Comparison of ENCODE assay signal across 8 cellular contexts in the genomic region with DNA sequence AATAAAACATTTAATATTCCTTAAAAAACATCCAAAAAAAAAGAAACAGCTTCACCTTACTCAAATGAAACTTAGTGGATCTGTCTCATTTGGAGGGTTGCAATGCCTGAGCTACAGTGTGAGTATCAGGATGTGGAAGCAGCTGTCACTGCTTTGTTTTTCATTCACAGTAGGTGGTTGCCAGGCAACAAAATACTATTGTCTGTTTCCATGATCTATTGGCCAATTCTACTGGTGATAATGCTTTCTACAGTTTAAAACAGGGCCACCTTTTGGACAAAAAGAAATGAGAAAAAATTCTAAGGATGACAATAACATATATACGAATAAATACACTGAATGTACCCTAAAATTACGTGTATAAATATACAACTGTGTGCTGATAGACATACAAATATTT. TPM values are rescaled to one million over a fixed set of nuclear protein-coding genes. Genes with fewer than 3 reads are reported as not detected.
DNase-seq lines count a peak whose midpoint lies in the region; ATAC-seq and TF ChIP-seq lines count a peak whose summit lies in the region.
"Had no signal": no experiment of that assay in that cellular context is flagged by ENCODE, and none has a peak within 500 bp of the region (broad histone marks: within the 10 kb centered on the region; RNA-seq: fewer than 3 reads in every experiment).

No MANE protein-coding gene starts in this region.

- H3K4me3 ChIP-seq in GM23248 (no peak overlapping the region), cardiac fibroblast (replicated peaks in 1 of 2; ENCODE audit: low read depth in 2 of 2, low read length in 2 of 2) (no peak overlapping the region), neural progenitor cell (no peak overlapping the region)

- peak overlapping the region; percentile 1; the same call in 1 of the 2 replicates for H3K27ac ChIP-seq in GM23248
- no peak overlapping the region for H3K27ac ChIP-seq in neural progenitor cell

- TF ChIP-seq CTCF in cardiac fibroblast (IDR thresholded peaks at IDR 0.05; ENCODE audit: low read depth, low read length), result no peak
- no peak for TF ChIP-seq CTCF in neural progenitor cell (IDR thresholded peaks at IDR 0.05)

- H4K20me1 ChIP-seq in GM23248 (ENCODE audit: insufficient read depth) (no peaks in the 10 kb centered on the region), neural progenitor cell (ENCODE audit: low read depth) (no peaks in the 10 kb centered on the region)

- H3K36me3 Mint-ChIP-seq in neural progenitor cell, result no peaks in the 10 kb centered on the region
- H3K36me3 Mint-ChIP-seq in stimulated activated memory B cell treated with anti-CD40 and anti-IgM and Interleukin-4, amounts not matched to agents 10 μg/mL and 1 μg/mL and 100 μg/mL, for 72 hours, result no peaks in the 10 kb centered on the region
- H3K36me3 Mint-ChIP-seq: activated naive CD8-positive, alpha-beta T cell had no signal

- no peak overlapping the region for H3K4me2 ChIP-seq in GM23248 (ENCODE audit: unreplicated experiment)
- H3K4me2 ChIP-seq in neural progenitor cell, result no peak overlapping the region

- WGBS in GM23248 (ENCODE audit: low coverage in 1 of 2, low lambda C conversion rate in 2 of 2, missing lambda C conversion rate in 2 of 2), 2 experiments, result 94 to 98% methylated on average over 2 of the region's 2 CpGs

- H3F3A ChIP-seq in GM23248 (ENCODE audit: insufficient read depth), result peaks cover 19% of the 10 kb centered on the region; the same call in 1 of the 2 replicates
- peaks cover 32% of the 10 kb centered on the region for H3F3A ChIP-seq in neural progenitor cell (ENCODE audit: low read depth)

- no peaks in the 10 kb centered on the region for H3K4me1 ChIP-seq in GM23248 (ENCODE audit: insufficient read depth)
- peaks cover 20% of the 10 kb centered on the region for H3K4me1 ChIP-seq in neural progenitor cell

- in situ Hi-C loops in GM23248 (cut with MboI), result loop anchor here (25.0 kb wide), 2 partner anchors 472 to 697 kb away; no protein-coding TSS in a partner anchor

- peaks cover 26% of the 10 kb centered on the region for H3K4me1 Mint-ChIP-seq in neural progenitor cell
- H3K4me1 Mint-ChIP-seq in stimulated activated memory B cell treated with anti-CD40 and anti-IgM and Interleukin-4, amounts not matched to agents 10 μg/mL and 1 μg/mL and 100 μg/mL, for 72 hours, result peaks cover 13% of the 10 kb centered on the region

- peaks cover 6% of the 10 kb centered on the region for H3K27me3 Mint-ChIP-seq in neural progenitor cell (ENCODE audit: insufficient read depth, low read depth)
- peaks cover 54% of the 10 kb centered on the region for H3K27me3 Mint-ChIP-seq in stimulated activated memory B cell treated with anti-CD40 and anti-IgM and Interleukin-4, amounts not matched to agents 10 μg/mL and 1 μg/mL and 100 μg/mL, for 72 hours

- H3K27me3 ChIP-seq in GM23248 (replicated peaks; ENCODE audit: insufficient read depth) (no peaks in the 10 kb centered on the region), neural progenitor cell (peaks cover 57% of the 10 kb centered on the region)

- H3K36me3 ChIP-seq in GM23248 (ENCODE audit: low read depth) (no peaks in the 10 kb centered on the region), neural progenitor cell (no peaks in the 10 kb centered on the region)

- DNase-seq in GM23248 (peak; percentile 73), NCI-H187 treated with DMSO at 0.1 percent for 48 hours (lab: John Stamatoyannopoulos, UW) (peak; percentile 54), cardiac fibroblast (ENCODE audit: low read depth in 2 of 2) (peak; percentile 75 to 89), neural progenitor cell (ENCODE audit: low spot score) (peak; percentile 55)
- DNase-seq in effector CD8-positive, alpha-beta T cell (lab: John Stamatoyannopoulos, UW), result no peak

- no peak overlapping the region for H3K9ac ChIP-seq in GM23248
- H3K9ac ChIP-seq in neural progenitor cell, result no peak overlapping the region

- no peak for ATAC-seq in HG02938 (IDR thresholded peaks at IDR 0.05; ENCODE audit: unreplicated experiment)
- ATAC-seq in stimulated activated memory B cell treated with anti-CD40 and anti-IgM and Interleukin-4, amounts not matched to agents 10 μg/mL and 1 μg/mL and 100 μg/mL, for 72 hours, result no peak

- no peak overlapping the region for H3K4me3 Mint-ChIP-seq in neural progenitor cell
- no peak overlapping the region for H3K4me3 Mint-ChIP-seq in stimulated activated memory B cell treated with anti-CD40 and anti-IgM and Interleukin-4, amounts not matched to agents 10 μg/mL and 1 μg/mL and 100 μg/mL, for 72 hours
- H3K4me3 Mint-ChIP-seq: activated naive CD8-positive, alpha-beta T cell had no signal

- H3K27ac Mint-ChIP-seq in neural progenitor cell, result no peak overlapping the region
- H3K27ac Mint-ChIP-seq in stimulated activated memory B cell treated with anti-CD40 and anti-IgM and Interleukin-4, amounts not matched to agents 10 μg/mL and 1 μg/mL and 100 μg/mL, for 72 hours, result no peak overlapping the region
- H3K27ac Mint-ChIP-seq: activated naive CD8-positive, alpha-beta T cell had no signal

- H3K9me3 Mint-ChIP-seq in neural progenitor cell, result no peaks in the 10 kb centered on the region
- no peaks in the 10 kb centered on the region for H3K9me3 Mint-ChIP-seq in stimulated activated memory B cell treated with anti-CD40 and anti-IgM and Interleukin-4, amounts not matched to agents 10 μg/mL and 1 μg/mL and 100 μg/mL, for 72 hours

- no peaks in the 10 kb centered on the region for H3K9me2 ChIP-seq in GM23248 (ENCODE audit: insufficient read depth)

- H2AFZ ChIP-seq in GM23248 (no peak overlapping the region), neural progenitor cell (replicated peaks) (no peak overlapping the region)

- no peaks in the 10 kb centered on the region for H3K79me2 ChIP-seq in GM23248 (ENCODE audit: insufficient read depth)
- H3K79me2 ChIP-seq in neural progenitor cell (ENCODE audit: low read depth), result no peaks in the 10 kb centered on the region

- no peaks in the 10 kb centered on the region for H3K9me3 ChIP-seq in GM23248 (ENCODE audit: low read depth)
- H3K9me3 ChIP-seq in neural progenitor cell (ENCODE audit: low read depth), result no peaks in the 10 kb centered on the region

RNA-seq across cellular contexts. Expression of a gene that starts 3.0 kb away (rescaled TPM):
- total RNA-seq in GM23248 (2014; rRNA removed; shearing (Covaris generic)), result 1.8 and 2.7 TPM in 2 replicates
- polyA plus RNA-seq in GM23248 (2016; fragmentation: Nextera tagmentation; extraction: Ambion mirVana), result 2.4 and 3.2 TPM in 2 replicates
- 0.68 and 1.1 TPM in 2 replicates for total RNA-seq in neural progenitor cell (ENCODE audit: low replicate concordance)
